In genomic region chr16:66871840-66872239, GRCh38 we compare ENCODE assay signal across 23 cellular contexts. TPM values are rescaled to one million over a fixed set of nuclear protein-coding genes. Genes with fewer than 3 reads are reported as not detected.
A peak's percentile ranks its signal among the peaks of the same experiment; 100 is the strongest.
DNase-seq lines count a peak whose midpoint lies in the region; ATAC-seq, FAIRE-seq and TF ChIP-seq lines count a peak whose summit lies in the region.
"Had no signal": no experiment of that assay in that cellular context is flagged by ENCODE, and none has a peak within 500 bp of the region (broad histone marks: within the 10 kb centered on the region; RNA-seq: fewer than 3 reads in every experiment).

No MANE protein-coding gene starts in this region.

- CTCF ChIA-PET in activated CD8-positive, alpha-beta memory T cell treated with anti-CD3 and anti-CD28 coated beads, Interleukin-2, amount 10 ng/mL, durations not matched to agents 7 days and 5 days (lab: Charles Lee), result interaction anchor here (1.4 to 7.2 kb wide), 12 partner anchors 12 to 221 kb away, joined by 3 to 160 read pairs (median 8); partner anchors contain the start of gene NAE1
- CTCF ChIA-PET in Panc1 (lab: Charles Lee), result interaction anchor here (0.9 kb wide), 1 partner anchor 9 kb away, joined by 3 read pairs; the partner anchor contains the start of gene PDP2

- H3K4me3 Mint-ChIP-seq in activated CD8-positive, alpha-beta memory T cell treated with anti-CD3 and anti-CD28 coated beads, Interleukin-2, amount 10 ng/mL, durations not matched to agents 7 days and 5 days, result no peak overlapping the region

- POLR2A ChIA-PET in Panc1 (lab: Charles Lee), result no interaction called here

- no TSS peak for BruUV-seq in Panc1 (replicated peaks; lab: Mats Ljungman, UMichigan)

- intact Hi-C loops in Panc1 (cut with micrococcal nuclease; ENCODE audit: unreplicated experiment), result no loop called here
- intact Hi-C loops in left colon (cut with DNase I, micrococcal nuclease), result no loop called here

- H3K27ac ChIP-seq in Panc1 (ENCODE audit: low read length) (peak overlapping the region; percentile 34; the same call in 1 of the 2 replicates), small intestine (ENCODE audit: low read depth in 1 of 2, low read length in 1 of 2) (peak overlapping the region in 1 of 2 donors; percentile 70)
- H3K27ac ChIP-seq: SJCRH30 had no signal

- in situ Hi-C loops in Panc1 (cut with HindIII; ENCODE audit: low pct_unique_long_range_greater_than_20kb, low sequenced_read_pairs), result no loop called here

- no peaks in the 10 kb centered on the region for H3K27me3 Mint-ChIP-seq in activated CD8-positive, alpha-beta memory T cell treated with anti-CD3 and anti-CD28 coated beads, Interleukin-2, amount 10 ng/mL, durations not matched to agents 7 days and 5 days

- H3K36me3 ChIP-seq in Panc1 (ENCODE audit: control insufficient read depth, insufficient read depth, low read length) (no peaks in the 10 kb centered on the region), small intestine (ENCODE audit: control insufficient read depth in 2 of 2, insufficient read depth in 2 of 2, low read length in 2 of 2) (no peaks in the 10 kb centered on the region)
- H3K36me3 ChIP-seq: MG63, SJCRH30 had no signal

- no peak for TF ChIP-seq CTCF in Panc1 (IDR thresholded peaks at IDR 0.05)

- H3K4me3 ChIP-seq in Panc1 (ENCODE audit: low read depth in 2 of 2, low read length in 2 of 2) (no peak overlapping the region), small intestine (ENCODE audit: low read depth in 1 of 2, low read length in 2 of 2) (no peak overlapping the region)
- H3K4me3 ChIP-seq: MG63, SJCRH30 had no signal

- H3K9me3 ChIP-seq in Panc1 (ENCODE audit: control insufficient read depth, insufficient read depth, low read depth, low read length) (no peaks in the 10 kb centered on the region), small intestine (ENCODE audit: control insufficient read depth, low read depth) (no peaks in the 10 kb centered on the region)
- H3K9me3 ChIP-seq: MG63, SJCRH30 had no signal

- H3K36me3 Mint-ChIP-seq in activated CD8-positive, alpha-beta memory T cell treated with anti-CD3 and anti-CD28 coated beads, Interleukin-2, amount 10 ng/mL, durations not matched to agents 7 days and 5 days, result peaks cover 1% of the 10 kb centered on the region

- no peak for FAIRE-seq in small intestine (lab: Jason Lieb, UNC)
- FAIRE-seq: GM19239, H54 had no signal

- H3K4me1 Mint-ChIP-seq in activated CD8-positive, alpha-beta memory T cell treated with anti-CD3 and anti-CD28 coated beads, Interleukin-2, amount 10 ng/mL, durations not matched to agents 7 days and 5 days, result peaks cover 48% of the 10 kb centered on the region

- DNase-seq in activated CD8-positive, alpha-beta memory T cell treated with anti-CD3 and anti-CD28 coated beads, Interleukin-2, amount 10 ng/mL, durations not matched to agents 7 days and 5 days, result no peak
- no peak for DNase-seq in activated CD8-positive, alpha-beta memory T cell treated with anti-CD3 and anti-CD28 coated beads, Interleukin-2, amount 50 U/mL, for 48 hours
- DNase-seq in Panc1 (ENCODE audit: low read depth, low spot score) (no peak), left colon (peak; percentile 77 to 86), small intestine (peak; percentile 96), NCI-H345 (lab: John Stamatoyannopoulos, UW) (no peak), hypothalamus (lab: John Stamatoyannopoulos, UW) (no peak), EL (no peak)
- DNase-seq: COR-L47; DMS153; HFFc6; MG63; NCI-H1092; NCI-H146; NCI-H2081 treated with DMSO at 0.1 percent for 48 hours; NCI-H226; NCI-H526; NK-92 treated with Interleukin-12 subunit alpha and Interleukin-12 subunit beta, amount 100 ng/mL, for 24 hours; SJCRH30 had no signal

- H3K27me3 ChIP-seq in Panc1 (ENCODE audit: control insufficient read depth, insufficient read depth, low read length) (no peaks in the 10 kb centered on the region), small intestine (ENCODE audit: control insufficient read depth in 2 of 2, insufficient read depth in 2 of 2, low read length in 2 of 2) (no peaks in the 10 kb centered on the region)
- H3K27me3 ChIP-seq: MG63, SJCRH30 had no signal

- H3K9me3 Mint-ChIP-seq in activated CD8-positive, alpha-beta memory T cell treated with anti-CD3 and anti-CD28 coated beads, Interleukin-2, amount 10 ng/mL, durations not matched to agents 7 days and 5 days (ENCODE audit: low read depth), result no peaks in the 10 kb centered on the region
- H3K9me3 Mint-ChIP-seq: HFFc6 had no signal

- no peak for ATAC-seq in activated CD8-positive, alpha-beta memory T cell treated with anti-CD3 and anti-CD28 coated beads, Interleukin-2, amount 10 ng/mL, durations not matched to agents 7 days and 5 days
- ATAC-seq in Panc1 (no peak), left colon (peak; percentile 76)

- H3K4me1 ChIP-seq in Panc1 (ENCODE audit: control insufficient read depth, insufficient read depth, low read length) (peaks cover 11% of the 10 kb centered on the region), small intestine (ENCODE audit: control insufficient read depth in 2 of 2, insufficient read depth in 1 of 2, low read depth in 1 of 2, low read length in 1 of 2) (no peaks in the 10 kb centered on the region)

- 17 to 56% (median 37%) methylated on average over 3 of the region's 3 CpGs for WGBS in small intestine, 3 donors

- H3K27ac Mint-ChIP-seq in activated CD8-positive, alpha-beta memory T cell treated with anti-CD3 and anti-CD28 coated beads, Interleukin-2, amount 10 ng/mL, durations not matched to agents 7 days and 5 days, result peak overlapping the region; percentile 9

RNA-seq across cellular contexts. Expression of gene PDP2, which starts 8.5 kb away (rescaled TPM):
- total RNA-seq in activated CD8-positive, alpha-beta memory T cell treated with anti-CD3 and anti-CD28 coated beads, Interleukin-2, amount 10 ng/mL, durations not matched to agents 7 days and 5 days, result 10 to 100 TPM; 29.2 to 33.3 TPM
- total RNA-seq in Panc1 (2021; ENCODE audit: unreplicated experiment) (15.9 TPM), left colon (10 to 100 TPM; 16.7 to 28.6 TPM)
- polyA plus RNA-seq in Panc1 (2012; ENCODE audit: insufficient read length), result 5.8 TPM
- polyA plus RNA-seq in small intestine, result 1 to 10 TPM; 1.6 to 6.0 (median 2.7) TPM

RNA-seq across cellular contexts. Expression of gene CA7, which starts 27.6 kb away (rescaled TPM):
- not detected for total RNA-seq in activated CD8-positive, alpha-beta memory T cell treated with anti-CD3 and anti-CD28 coated beads, Interleukin-2, amount 10 ng/mL, durations not matched to agents 7 days and 5 days
- total RNA-seq in Panc1 (2021; ENCODE audit: unreplicated experiment) (not detected), left colon (100 to 1,000 TPM; 157 to 205 TPM)
- polyA plus RNA-seq in Panc1 (2012; ENCODE audit: insufficient read length), result 0.19 TPM
- 10 to 100 TPM in 2 of 3 donors, 1 to 10 TPM in 1; 6.4 to 89.7 (median 49.4) TPM for polyA plus RNA-seq in small intestine
- total RNA-seq: A172, HFFc6, SJCRH30 had no signal
- polyA plus RNA-seq: BJ had no signal

RNA-seq across cellular contexts. Expression of gene NAE1, which starts 41.1 kb away (rescaled TPM):
- total RNA-seq in activated CD8-positive, alpha-beta memory T cell treated with anti-CD3 and anti-CD28 coated beads, Interleukin-2, amount 10 ng/mL, durations not matched to agents 7 days and 5 days, result 10 to 100 TPM; 81.1 to 88.5 TPM
- 70.7 TPM for total RNA-seq in Panc1 (2021; ENCODE audit: unreplicated experiment)
- 42.7 TPM for polyA plus RNA-seq in Panc1 (2012; ENCODE audit: insufficient read length)
- 10 to 100 TPM; 45.7 to 53.2 TPM for total RNA-seq in left colon
- polyA plus RNA-seq in small intestine, result 10 to 100 TPM; 39.4 to 49.9 (median 44.3) TPM

RNA-seq across cellular contexts. Expression of gene CDH16, which starts 46.8 kb away (rescaled TPM):
- total RNA-seq in activated CD8-positive, alpha-beta memory T cell treated with anti-CD3 and anti-CD28 coated beads, Interleukin-2, amount 10 ng/mL, durations not matched to agents 7 days and 5 days, result not detected
- total RNA-seq in Panc1 (2021; ENCODE audit: unreplicated experiment), result not detected
- polyA plus RNA-seq in Panc1 (2012; ENCODE audit: insufficient read length), result not detected
- total RNA-seq in left colon, result 1 to 10 TPM in 1 of 2 donors, under 1 TPM in 1; 0.75 to 2.2 TPM
- polyA plus RNA-seq in small intestine, result 1 to 10 TPM in 2 of 3 donors, under 1 TPM in 1; 0.91 to 5.4 (median 3.5) TPM
- total RNA-seq: A172, SJCRH30 had no signal
- polyA plus RNA-seq: BJ had no signal

RNA-seq across cellular contexts. Expression of gene RRAD, which starts 53.5 kb away (rescaled TPM):
- 1 to 10 TPM in 1 of 2 experiments, under 1 TPM in 1; 0.55 to 2.5 TPM for total RNA-seq in activated CD8-positive, alpha-beta memory T cell treated with anti-CD3 and anti-CD28 coated beads, Interleukin-2, amount 10 ng/mL, durations not matched to agents 7 days and 5 days
- total RNA-seq in Panc1 (2021; ENCODE audit: unreplicated experiment) (4.3 TPM), left colon (1 to 10 TPM; 3.9 to 4.4 TPM)
- 4.5 TPM for polyA plus RNA-seq in Panc1 (2012; ENCODE audit: insufficient read length)
- 10 to 100 TPM in 1 of 3 donors, 1 to 10 TPM in 2; 2.2 to 10.9 (median 4.9) TPM for polyA plus RNA-seq in small intestine

Comparison
In these comparisons a context has a peak if more than half of its experiments do, and no peak if none do; other contexts are left out.
1. DNase-seq: peak in left colon (2 of 2) and small intestine (single experiment); none in activated CD8-positive, alpha-beta memory T cell treated with anti-CD3 and anti-CD28 coated beads, Interleukin-2, amount 10 ng/mL, durations not matched to agents 7 days and 5 days (single experiment), activated CD8-positive, alpha-beta memory T cell treated with anti-CD3 and anti-CD28 coated beads, Interleukin-2, amount 50 U/mL, for 48 hours (single experiment), Panc1 (single experiment), NCI-H345 (single experiment), hypothalamus (0 of 51) and EL (single experiment).
2. RNA of gene CA7, which starts 27.6 kb away (total RNA-seq): 157 to 205 TPM in left colon; not detected in activated CD8-positive, alpha-beta memory T cell treated with anti-CD3 and anti-CD28 coated beads, Interleukin-2, amount 10 ng/mL, durations not matched to agents 7 days and 5 days and not detected in Panc1 (single experiment); every median in the first group is over 100 times any median in the second.